ENCODE assay signal across 20 cellular contexts in the genomic region with DNA sequence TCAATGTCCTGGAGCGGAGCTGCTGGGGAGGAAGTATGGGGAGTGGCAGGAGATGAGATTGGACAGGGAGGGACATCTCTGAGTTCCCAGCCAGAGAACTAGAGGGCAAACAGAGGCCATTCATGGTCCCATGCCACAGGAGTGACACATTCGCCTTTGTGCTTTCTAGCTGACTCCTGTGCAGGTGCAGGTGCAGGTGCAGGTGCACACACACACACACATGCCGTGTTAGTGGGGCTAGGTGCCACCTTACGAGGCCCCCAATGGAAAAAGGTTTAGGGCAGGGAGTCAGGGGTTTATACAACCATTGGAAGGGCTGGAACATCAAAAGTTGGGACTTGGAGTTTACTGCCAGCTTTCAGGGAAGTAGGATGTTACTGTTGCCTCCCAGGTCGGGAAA.
"Had no signal": no experiment of that assay in that cellular context is flagged by ENCODE, and none has a peak within 500 bp of the region (broad histone marks: within the 10 kb centered on the region; RNA-seq: fewer than 3 reads in every experiment).

No MANE protein-coding gene starts in this region.

- H3K36me3 ChIP-seq: lower lobe of right lung, prostate gland, right atrium auricular region, thyroid gland had no signal

- DNase-seq: activated CD4-positive, alpha-beta T cell treated with anti-CD3 and anti-CD28 coated beads for 36 hours; activated CD4-positive, alpha-beta T cell treated with anti-CD3 and anti-CD28 coated beads, Interleukin-2, amount 50 U/mL, for 48 hours; activated naive CD4-positive, alpha-beta T cell; activated naive CD8-positive, alpha-beta T cell treated with anti-CD3 and anti-CD28 coated beads for 36 hours; amniotic stem cell; body of pancreas; caudate nucleus; endodermal cell; foreskin fibroblast; lower lobe of right lung; midbrain; nephron progenitor cell; stimulated activated CD4-positive, alpha-beta T cell treated with anti-CD3 and anti-CD28 coated beads, Interleukin-2, amount 100 ng/mL, for 24 hours; stimulated activated naive CD4-positive, alpha-beta T cell treated with Interleukin-2 at 50 U/mL for 16 hours; T-helper 2 cell; thyroid gland had no signal

- H3K9me3 ChIP-seq: body of pancreas, lower lobe of right lung, prostate gland, right atrium auricular region, thyroid gland had no signal

- H3K4me1 ChIP-seq: right atrium auricular region had no signal

- H3K27ac ChIP-seq: body of pancreas, dorsolateral prefrontal cortex, epithelial cell of prostate, lower lobe of right lung, prostate gland, right atrium auricular region, thyroid gland had no signal

- H3K4me3 ChIP-seq: body of pancreas, dorsolateral prefrontal cortex, lower lobe of right lung, prostate gland, right atrium auricular region, thyroid gland had no signal

- H3K27me3 ChIP-seq: body of pancreas, right atrium auricular region, thyroid gland had no signal
